Comparison of ENCODE assay signal across 1 cellular context in genomic region chr1:67500413-67500959, GRCh38.
TF ChIP-seq lines count a peak whose summit lies in the region.

No MANE protein-coding gene starts in this region.

TF ChIP-seq in WTC11, 78 proteins besides CTCF, POLR2A, EP300 and RAD21 (continued from another document):
- TF ChIP-seq RORB (CRISPR knock-in tag; IDR thresholded peaks at IDR 0.05) = no peak
- no peak for TF ChIP-seq ZMAT4 (CRISPR knock-in tag; IDR thresholded peaks at IDR 0.05)
- TF ChIP-seq NR3C1 (CRISPR knock-in tag; conservative IDR thresholded peaks at IDR 0.05; ENCODE audit: low read depth) = no peak
- TF ChIP-seq MYBL2 (CRISPR knock-in tag; IDR thresholded peaks at IDR 0.05) = no peak
- TF ChIP-seq TEAD1 (CRISPR knock-in tag; IDR thresholded peaks at IDR 0.05) = 0 out of 2 replicates have a peak, but pooled peaks have one; percentile 53
- TF ChIP-seq ETV6 (CRISPR knock-in tag; IDR thresholded peaks at IDR 0.05) = peak; percentile 67; the same call in 1 of the 2 replicates
- no peak for TF ChIP-seq IRF1 (CRISPR knock-in tag; IDR thresholded peaks at IDR 0.05)
- TF ChIP-seq ZNF232 (CRISPR knock-in tag; IDR thresholded peaks at IDR 0.05) = 0 out of 2 replicates have a peak, but pooled peaks have one; percentile 36
- no peak for TF ChIP-seq NFYB (CRISPR knock-in tag; conservative IDR thresholded peaks at IDR 0.05; ENCODE audit: low read depth)
- TF ChIP-seq MAX (CRISPR knock-in tag; IDR thresholded peaks at IDR 0.05) = 0 out of 2 replicates have a peak, but pooled peaks have one; percentile 36
- no peak for TF ChIP-seq PRRX2 (CRISPR knock-in tag; IDR thresholded peaks at IDR 0.05)
- TF ChIP-seq SOX15 (CRISPR knock-in tag; IDR thresholded peaks at IDR 0.05) = no peak
- TF ChIP-seq OVOL2 (CRISPR knock-in tag; IDR thresholded peaks at IDR 0.05; ENCODE audit: borderline replicate concordance) = no peak
- no peak for TF ChIP-seq ZSCAN18 (CRISPR knock-in tag; IDR thresholded peaks at IDR 0.05)
- no peak for TF ChIP-seq ZNF263 (CRISPR knock-in tag; IDR thresholded peaks at IDR 0.05; ENCODE audit: low read depth)
- TF ChIP-seq AR (CRISPR knock-in tag; IDR thresholded peaks at IDR 0.05) = no peak
- TF ChIP-seq CBFB (CRISPR knock-in tag; IDR thresholded peaks at IDR 0.05; ENCODE audit: low read depth) = no peak
- peak; percentile 89 for TF ChIP-seq ZNF121 (CRISPR knock-in tag; IDR thresholded peaks at IDR 0.05)
- no peak for TF ChIP-seq ZNF138 (CRISPR knock-in tag; conservative IDR thresholded peaks at IDR 0.05)
- TF ChIP-seq FOXP1 (CRISPR knock-in tag; IDR thresholded peaks at IDR 0.05; ENCODE audit: borderline replicate concordance) = 0 out of 2 replicates have a peak, but pooled peaks have one; percentile 11
